16 cellular contexts compared by ENCODE assay signal in genomic region chr10:101932182-101932581, GRCh38.
"Had no signal": no experiment of that assay in that cellular context is flagged by ENCODE, and none has a peak within 500 bp of the region (broad histone marks: within the 10 kb centered on the region; RNA-seq: fewer than 3 reads in every experiment).

No MANE protein-coding gene starts in this region.

- ATAC-seq: left ventricle myocardium superior, WTC11 had no signal

- H3K27ac ChIP-seq: cardiac muscle cell, tibial nerve had no signal

- H3K9me3 Mint-ChIP-seq: dendritic cell treated with granulocyte-macrophage colony-stimulating factor and Interleukin-4, amounts not matched to agents 40 ng/mL and 50 ng/mL, for 4 days; neural crest cell; WTC11 had no signal

- H3K27me3 Mint-ChIP-seq: dendritic cell treated with granulocyte-macrophage colony-stimulating factor and Interleukin-4, amounts not matched to agents 40 ng/mL and 50 ng/mL, for 4 days had no signal

- H3K9me3 ChIP-seq: SK-N-SH, tibial nerve had no signal

- H3K27me3 ChIP-seq: cardiac muscle cell, tibial nerve had no signal

- H3K36me3 Mint-ChIP-seq: WTC11 had no signal

- H3K4me1 ChIP-seq: tibial nerve had no signal

- H3K4me3 Mint-ChIP-seq: dendritic cell treated with granulocyte-macrophage colony-stimulating factor and Interleukin-4, amounts not matched to agents 40 ng/mL and 50 ng/mL, for 4 days; neural crest cell; WTC11 had no signal

- H3K27ac Mint-ChIP-seq: dendritic cell treated with granulocyte-macrophage colony-stimulating factor and Interleukin-4, amounts not matched to agents 40 ng/mL and 50 ng/mL, for 4 days; WTC11 had no signal

- H3K4me1 Mint-ChIP-seq: WTC11 had no signal

- H3K36me3 ChIP-seq: cardiac muscle cell, tibial nerve had no signal

- DNase-seq: activated CD4-positive, alpha-beta T cell treated with anti-CD3 and anti-CD28 coated beads, Interleukin-2, amount 50 U/mL, for 48 hours; activated naive CD4-positive, alpha-beta T cell; amniotic stem cell; effector memory CD4-positive, alpha-beta T cell; left ventricle myocardium superior; retina; SK-N-SH; stimulated activated CD4-positive, alpha-beta T cell treated with anti-CD3 and anti-CD28 coated beads, Interleukin-12 subunit alpha, Interleukin-12 subunit beta, amount 100 ng/mL, for 4 hours; stimulated activated CD4-positive, alpha-beta T cell treated with anti-CD3 and anti-CD28 coated beads, Interleukin-1b, Interleukin-23, amount 100 ng/mL, for 48 hours; stimulated activated CD8-positive, alpha-beta memory T cell treated with anti-CD3 and anti-CD28 coated beads, Interleukin-4, amount 100 ng/mL, for 48 hours; stimulated activated naive CD4-positive, alpha-beta T cell treated with Interleukin-2 at 50 U/mL for 16 hours had no signal

- H3K4me3 ChIP-seq: cardiac muscle cell, tibial nerve had no signal
